Comparison of ENCODE assay signal across 8 cellular contexts in genomic region chr5:133051547-133052316, GRCh38. TPM values are rescaled to one million over a fixed set of nuclear protein-coding genes. Genes with fewer than 3 reads are reported as not detected.
DNase-seq lines count a peak whose midpoint lies in the region; ATAC-seq and TF ChIP-seq lines count a peak whose summit lies in the region.

HSPA4 (plus strand) TSS chr5:133052013; CDS start chr5:133052251, 238 bp downstream.

- peak within 1 kb of the TSS; percentile 87 for H3K27ac ChIP-seq in KMS-11
- H3K27ac ChIP-seq in Peyer's patch: peak within 1 kb of the TSS; percentile 93 to 99 (median 96)
- peak within 1 kb of the TSS; percentile 87 for H3K27ac ChIP-seq in muscle layer of colon (ENCODE audit: low read depth, low read length)

- H3K4me3 ChIP-seq in KMS-11 (IDR thresholded peaks at IDR 0.05; ENCODE audit: insufficient read depth, low read depth, low read length) (peak within 1 kb of the TSS; percentile 65), Peyer's patch (peak within 1 kb of the TSS; percentile 83 to 94 (median 90)), muscle layer of colon (ENCODE audit: low read depth in 1 of 2, low read length in 2 of 2) (peak within 1 kb of the TSS; percentile 82 to 99)

- peak within 1 kb of the TSS; percentile 75 for H3K4me2 ChIP-seq in KMS-11

- no peak for TF ChIP-seq CTCF in KMS-11 (conservative IDR thresholded peaks at IDR 0.05; ENCODE audit: low read depth, low read length)
- TF ChIP-seq CTCF in Peyer's patch (IDR thresholded peaks at IDR 0.05): peak in 1 of 6 experiments; percentile 10

- H2AFZ ChIP-seq in KMS-11 (ENCODE audit: low read depth): peak within 1 kb of the TSS; percentile 66

- H3K36me3 ChIP-seq in KMS-11 (ENCODE audit: insufficient read depth) (no peaks in the 10 kb centered on the region), Peyer's patch (no peaks in the 10 kb centered on the region), muscle layer of colon (ENCODE audit: insufficient read depth, low read length) (no peaks in the 10 kb centered on the region)

- ATAC-seq in GM21737 (IDR thresholded peaks at IDR 0.05; ENCODE audit: unreplicated experiment) (peak; percentile 79), esophagus mucosa (peak; percentile 94)

- peak; percentile 89 to 96 for TF ChIP-seq POLR2A in Peyer's patch (IDR thresholded peaks at IDR 0.05)

- H3K27me3 ChIP-seq in KMS-11 (ENCODE audit: insufficient read depth, low read depth): no peaks in the 10 kb centered on the region
- no peaks in the 10 kb centered on the region for H3K27me3 ChIP-seq in Peyer's patch
- H3K27me3 ChIP-seq in muscle layer of colon (ENCODE audit: control insufficient read depth in 1 of 2, insufficient read depth in 2 of 2, low read length in 2 of 2): no peaks in the 10 kb centered on the region

- H3K9ac ChIP-seq in KMS-11 (peak within 1 kb of the TSS; percentile 94), muscle layer of colon (ENCODE audit: low read length) (peak within 1 kb of the TSS; percentile 94)

- H4K20me1 ChIP-seq in KMS-11 (ENCODE audit: insufficient read depth): no peaks in the 10 kb centered on the region

- H3K4me1 ChIP-seq in KMS-11 (ENCODE audit: low read depth, poor library complexity, severe bottlenecking) (peaks cover 53% of the 10 kb centered on the region), Peyer's patch (peaks cover 0 to 37% (median 8%) of the 10 kb centered on the region in 4 donors), muscle layer of colon (ENCODE audit: insufficient read depth, low read length) (peaks cover 33% of the 10 kb centered on the region)

- peak; percentile 97 for DNase-seq in DMS53 treated with DMSO at 0.1 percent for 48 hours (lab: John Stamatoyannopoulos, UW; ENCODE audit: unreplicated experiment)
- peak; percentile 97 to 99 (median 98) for DNase-seq in Peyer's patch
- peak; percentile 97 for DNase-seq in activated T-cell treated with anti-CD3 and anti-CD28 coated beads, Interleukin-2, amount 50 U/mL, for 48 hours
- peak; percentile 93 for DNase-seq in stimulated activated CD8-positive, alpha-beta memory T cell treated with anti-CD3 and anti-CD28 coated beads, Interleukin-7, amount 100 ng/mL, for 24 hours (ENCODE audit: low read depth)

- H3K9me3 ChIP-seq in Peyer's patch: no peaks in the 10 kb centered on the region
- H3K9me3 ChIP-seq in muscle layer of colon (ENCODE audit: low read length): no peaks in the 10 kb centered on the region

- H3K79me2 ChIP-seq in KMS-11 (ENCODE audit: insufficient read depth, low read depth): peaks cover 58% of the 10 kb centered on the region

RNA-seq across cellular contexts. Expression of gene HSPA4, which starts in this region (rescaled TPM):
- total RNA-seq in Peyer's patch (10 to 100 TPM; 18.0 to 78.4 (median 41.4) TPM), esophagus mucosa (107 TPM)

Comparison
In these comparisons a context has a peak if more than half of its experiments do, and no peak if none do; other contexts are left out.
1. Peak in every context shown above with its lines: DNase-seq, ATAC-seq, H3K4me3 ChIP-seq and H3K27ac ChIP-seq.